22 cellular contexts compared by ENCODE assay signal in genomic region chr3:20091331-20091730, GRCh38.
"Had no signal": no experiment of that assay in that cellular context is flagged by ENCODE, and none has a peak within 500 bp of the region (broad histone marks: within the 10 kb centered on the region; RNA-seq: fewer than 3 reads in every experiment).

No MANE protein-coding gene starts in this region.

- H3K27ac Mint-ChIP-seq: activated B cell treated with CpG ODN at 0.5 μM for 24 hours; activated CD4-positive, alpha-beta memory T cell treated with anti-CD3 and anti-CD28 coated beads for 36 hours; activated CD8-positive, alpha-beta memory T cell treated with anti-CD3 and anti-CD28 coated beads, Interleukin-2, amount 10 ng/mL, durations not matched to agents 7 days and 5 days; endodermal cell; mesothelial cell of epicardium; nephron; T-helper 1 cell treated with Interleukin-12 subunit alpha and Interleukin-12 subunit beta and Interleukin-4 antibody, amounts not matched to agents 30 μg/mL and 1 μg/mL, for 36 hours had no signal

- DNase-seq: activated B cell treated with CpG ODN at 0.5 μM for 24 hours; activated CD4-positive, alpha-beta memory T cell treated with anti-CD3 and anti-CD28 coated beads for 36 hours; activated CD4-positive, alpha-beta T cell treated with anti-CD3 and anti-CD28 coated beads for 4 hours; activated CD8-positive, alpha-beta memory T cell treated with anti-CD3 and anti-CD28 coated beads, Interleukin-2, amount 10 ng/mL, durations not matched to agents 7 days and 5 days; activated T-cell treated with anti-CD3 and anti-CD28 coated beads for 4 hours; central memory CD4-positive, alpha-beta T cell; colonic mucosa; endodermal cell; left lung; ovary; psoas muscle; stimulated activated CD4-positive, alpha-beta T cell treated with anti-CD3 and anti-CD28 coated beads, Interleukin-12 subunit alpha, Interleukin-12 subunit beta, amount 100 ng/mL, for 4 hours; stimulated activated CD4-positive, alpha-beta T cell treated with anti-CD3 and anti-CD28 coated beads, Interleukin-4, amount 100 ng/mL, for 4 hours; stomach had no signal

- H3K27me3 ChIP-seq: colonic mucosa, left lung, neutrophil, ovary, right atrium auricular region, stomach, suprapubic skin, tibial nerve had no signal

- H3K9me3 ChIP-seq: colonic mucosa, neutrophil, ovary had no signal

- ATAC-seq: activated CD8-positive, alpha-beta memory T cell treated with anti-CD3 and anti-CD28 coated beads, Interleukin-2, amount 10 ng/mL, durations not matched to agents 7 days and 5 days; activated naive CD4-positive, alpha-beta T cell treated with anti-CD3 and anti-CD28 coated beads, Interleukin-2, amount 50 U/mL, for 72 hours; left lung; psoas muscle had no signal

- H3K27ac ChIP-seq: colonic mucosa, left lung, neutrophil, ovary, psoas muscle, right atrium auricular region, stomach, suprapubic skin, tibial nerve had no signal

- H3K4me1 Mint-ChIP-seq: endodermal cell, mesothelial cell of epicardium, nephron had no signal

- H3K4me3 ChIP-seq: colonic mucosa, left lung, ovary, psoas muscle, right atrium auricular region, stomach, suprapubic skin, tibial nerve had no signal

- H3K27me3 Mint-ChIP-seq: activated B cell treated with CpG ODN at 0.5 μM for 24 hours; activated CD4-positive, alpha-beta memory T cell treated with anti-CD3 and anti-CD28 coated beads for 36 hours; activated CD8-positive, alpha-beta memory T cell treated with anti-CD3 and anti-CD28 coated beads, Interleukin-2, amount 10 ng/mL, durations not matched to agents 7 days and 5 days had no signal

- H3K4me3 Mint-ChIP-seq: activated B cell treated with CpG ODN at 0.5 μM for 24 hours; activated CD4-positive, alpha-beta memory T cell treated with anti-CD3 and anti-CD28 coated beads for 36 hours; activated CD8-positive, alpha-beta memory T cell treated with anti-CD3 and anti-CD28 coated beads, Interleukin-2, amount 10 ng/mL, durations not matched to agents 7 days and 5 days; endodermal cell; mesothelial cell of epicardium; nephron; T-helper 1 cell treated with Interleukin-12 subunit alpha and Interleukin-12 subunit beta and Interleukin-4 antibody, amounts not matched to agents 30 μg/mL and 1 μg/mL, for 36 hours had no signal

- H3K4me1 ChIP-seq: colonic mucosa, suprapubic skin had no signal

- H3K36me3 ChIP-seq: colonic mucosa, ovary had no signal
